In the genomic region with DNA sequence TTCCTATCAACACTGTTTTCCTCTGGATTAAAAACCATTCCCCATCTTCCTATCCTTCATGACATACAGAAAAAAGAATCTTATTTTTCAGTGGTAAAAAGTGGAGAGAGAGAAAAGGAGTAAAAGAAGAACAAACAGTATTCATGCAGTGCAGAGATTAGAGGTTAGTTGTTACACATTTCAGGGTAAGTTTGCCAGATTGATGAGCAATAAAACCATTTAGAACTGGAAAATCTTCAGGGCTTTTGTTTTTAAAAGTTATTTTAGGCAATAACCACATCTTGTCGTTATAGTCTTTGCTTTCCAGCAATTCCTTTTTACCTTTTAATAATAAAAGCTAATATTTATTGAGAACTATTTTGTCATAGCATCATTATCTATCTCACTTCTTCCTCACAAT, we compare ENCODE assay signal across 23 cellular contexts.
DNase-seq lines count a peak whose midpoint lies in the region; ATAC-seq, FAIRE-seq and TF ChIP-seq lines count a peak whose summit lies in the region.
"Had no signal": no experiment of that assay in that cellular context is flagged by ENCODE, and none has a peak within 500 bp of the region (broad histone marks: within the 10 kb centered on the region; RNA-seq: fewer than 3 reads in every experiment).

No MANE protein-coding gene starts in this region.

- H4K91ac ChIP-seq in mesenchymal stem cell (ENCODE audit: low read length): no peak overlapping the region

- H2BK12ac ChIP-seq in mesenchymal stem cell (ENCODE audit: low read length in 2 of 2): no peak overlapping the region

- ATAC-seq in GM12878: no peak
- ATAC-seq in HG02759 (IDR thresholded peaks at IDR 0.05; ENCODE audit: unreplicated experiment): no peak
- ATAC-seq in right lobe of liver: no peak
- ATAC-seq: K562, SK-N-SH treated with all-trans-retinoic acid at 6 μM for 48 hours had no signal

- no peak overlapping the region for H2AK5ac ChIP-seq in mesenchymal stem cell (ENCODE audit: low read length, severe bottlenecking)

- H3K23ac ChIP-seq in mesenchymal stem cell (ENCODE audit: low read length in 2 of 2): no peak overlapping the region

- no peaks in the 10 kb centered on the region for H4K20me1 ChIP-seq in GM12878 (ENCODE audit: control insufficient read depth, insufficient read depth)

- H3K79me1 ChIP-seq in mesenchymal stem cell (replicated peaks; ENCODE audit: low read length, poor library complexity, severe bottlenecking): peaks cover 5% of the 10 kb centered on the region

- no peak overlapping the region for H3K18ac ChIP-seq in mesenchymal stem cell (ENCODE audit: low read depth in 1 of 2, low read length in 2 of 2)

- intact Hi-C loops in GM12878 (cut with micrococcal nuclease; ENCODE audit: unreplicated experiment): no loop called here
- intact Hi-C loops in right lobe of liver (cut with DNase I): no loop called here

- BruUV-seq in GM12878 (replicated peaks; lab: Mats Ljungman, UMichigan): no TSS peak

- CTCF ChIA-PET in GM12878 (lab: Yijun Ruan, JAX): interaction anchor here (1.2 to 3.2 kb wide), 6 partner anchors 15 to 205 kb away, joined by 3 to 10 read pairs (median 4); no protein-coding TSS in a partner anchor

- peak; percentile 30 for DNase-seq in AG08395 (ENCODE audit: low spot score)
- DNase-seq in GM19239 (ENCODE audit: insufficient read length, low spot score): no peak
- no peak for DNase-seq in GM12878 (ENCODE audit: low read depth, low spot score)
- no peak for DNase-seq in mesenchymal stem cell
- no peak for DNase-seq in activated naive CD4-positive, alpha-beta T cell treated with Interleukin-2 at 50 U/mL for 16 hours
- DNase-seq in NCI-H526 treated with DMSO at 0.1 percent for 48 hours (lab: John Stamatoyannopoulos, UW): no peak
- no peak for DNase-seq in right lobe of liver
- DNase-seq: BE2C; Caco-2; CD4-positive, CD25-positive, alpha-beta regulatory T cell; DMS153; EL; NCI-H1105 treated with DMSO at 0.1 percent for 48 hours; NCI-H1694; NCI-H510A; NCI-H82; SHP77; T-helper 1 cell had no signal

- H3K36me3 ChIP-seq in GM12878 (ENCODE audit: control insufficient read depth in 2 of 2, insufficient read depth in 2 of 2, low read length in 1 of 2) (no peaks in the 10 kb centered on the region; a peak in 2 of 4 replicates), mesenchymal stem cell (ENCODE audit: control insufficient read depth in 1 of 2, insufficient read depth in 2 of 2, low read depth in 1 of 2, low read length in 2 of 2) (peaks cover 0 to 21% of the 10 kb centered on the region in 2 experiments), right lobe of liver (no peaks in the 10 kb centered on the region)
- H3K36me3 ChIP-seq: BE2C had no signal

- FAIRE-seq in GM19239 (lab: Jason Lieb, UNC) (peak; percentile 47), GM12878 (lab: Jason Lieb, UNC) (no peak)
- FAIRE-seq: H1, K562 had no signal

- H3K9ac ChIP-seq in GM12878 (ENCODE audit: control insufficient read depth, insufficient read depth, low read length) (no peak overlapping the region), mesenchymal stem cell (ENCODE audit: low read length) (peak overlapping the region; percentile 19)

- H3K4me1 ChIP-seq in GM12878 (ENCODE audit: control insufficient read depth, insufficient read depth, low read length): peaks cover 44% of the 10 kb centered on the region
- H3K4me1 ChIP-seq in mesenchymal stem cell (ENCODE audit: control insufficient read depth, insufficient read depth, low read depth, low read length): peaks cover 3% of the 10 kb centered on the region
- H3K4me1 ChIP-seq in right lobe of liver: no peaks in the 10 kb centered on the region
- H3K4me1 ChIP-seq: BE2C had no signal

- H3K14ac ChIP-seq in mesenchymal stem cell (ENCODE audit: low read length in 2 of 2): no peak overlapping the region

- in situ Hi-C loops in GM12878 (cut with MboI): no loop called here

- no peak overlapping the region for H2AFZ ChIP-seq in GM12878 (ENCODE audit: control insufficient read depth, low read depth, low read length)
- no peak overlapping the region for H2AFZ ChIP-seq in mesenchymal stem cell (ENCODE audit: low read depth, low read length)

- TF ChIP-seq CTCF in GM12878 (IDR thresholded peaks at IDR 0.05 in 2 of 3, conservative IDR thresholded peaks at IDR 0.05 in 1 of 3; ENCODE audit: control insufficient read depth in 2 of 3, extremely low read depth in 1 of 3, insufficient read depth in 1 of 3, low read depth in 3 of 3, low read length in 3 of 3) (no peak), right lobe of liver (IDR thresholded peaks at IDR 0.05) (no peak)

- no peak overlapping the region for H4K8ac ChIP-seq in mesenchymal stem cell (ENCODE audit: low read length)

- H3K79me2 ChIP-seq in GM12878 (ENCODE audit: control insufficient read depth, insufficient read depth, low read length): no peaks in the 10 kb centered on the region

- H3K27ac ChIP-seq in GM12878 (ENCODE audit: control insufficient read depth, insufficient read depth) (peak overlapping the region; percentile 37; the same call in 1 of the 2 replicates), mesenchymal stem cell (ENCODE audit: low read length, poor library complexity, severe bottlenecking) (no peak overlapping the region), right lobe of liver (no peak overlapping the region)
- H3K27ac ChIP-seq: 22Rv1 had no signal

- SMC1A ChIA-PET in GM12878 (lab: Charles Lee; ENCODE audit: uncharacterized antibody, unreplicated experiment): interaction anchor here (0.6 to 12.7 kb wide), 19 partner anchors 12 to 204 kb away, joined by 3 to 68 read pairs (median 4); no protein-coding TSS in a partner anchor

- no peaks in the 10 kb centered on the region for H3K27me3 ChIP-seq in GM12878 (replicated peaks in 1 of 2; ENCODE audit: control insufficient read depth in 2 of 2, insufficient read depth in 2 of 2, low read length in 1 of 2)
- H3K27me3 ChIP-seq in mesenchymal stem cell (ENCODE audit: control insufficient read depth in 1 of 2, insufficient read depth in 1 of 2, low read length in 2 of 2): no peaks in the 10 kb centered on the region
- no peaks in the 10 kb centered on the region for H3K27me3 ChIP-seq in right lobe of liver
- H3K27me3 ChIP-seq: BE2C had no signal

- H3K4ac ChIP-seq in mesenchymal stem cell (ENCODE audit: low read depth in 1 of 2, low read length in 2 of 2): no peak overlapping the region

- H3K9me3 ChIP-seq in GM12878 (replicated peaks; ENCODE audit: control insufficient read depth, insufficient read depth, low read length): peaks cover 7% of the 10 kb centered on the region; the same call in 2 of the 3 replicates
- H3K9me3 ChIP-seq in mesenchymal stem cell (ENCODE audit: control insufficient read depth, low read length): no peaks in the 10 kb centered on the region
- no peaks in the 10 kb centered on the region for H3K9me3 ChIP-seq in right lobe of liver
- H3K9me3 ChIP-seq: BE2C, Caco-2 had no signal

- H3K4me3 ChIP-seq in GM12878 (no peak overlapping the region), mesenchymal stem cell (ENCODE audit: insufficient read depth in 1 of 2, low read depth in 1 of 2, low read length in 2 of 2) (no peak overlapping the region), right lobe of liver (no peak overlapping the region)
- H3K4me3 ChIP-seq: K562 had no signal

- TF ChIP-seq RAD21 in GM12878 (IDR thresholded peaks at IDR 0.05; ENCODE audit: insufficient read depth, low read depth, low read length): no peak

- RAD21 ChIA-PET in GM12878 (lab: Charles Lee; ENCODE audit: unreplicated experiment): interaction anchor here (1.2 to 2.6 kb wide), 5 partner anchors 21 to 206 kb away, joined by 3 to 17 read pairs (median 5); no protein-coding TSS in a partner anchor

- no peak for TF ChIP-seq EP300 in GM12878 (IDR thresholded peaks at IDR 0.05; ENCODE audit: borderline replicate concordance in 1 of 2, control insufficient read depth in 1 of 2, low read depth in 2 of 2, low read length in 2 of 2)

- TF ChIP-seq POLR2A in GM12878 (IDR thresholded peaks at IDR 0.05; ENCODE audit: low read depth, low read length) (no peak), right lobe of liver (IDR thresholded peaks at IDR 0.05) (no peak)

- WGBS in GM12878 (ENCODE audit: insufficient coverage, insufficient replicate concordance, low lambda C conversion rate, missing lambda C conversion rate): 26% methylated on average over 1 of the region's 1 CpG
- no CpG with 5 or more reads among the region's 1 CpG for WGBS in mesenchymal stem cell
- WGBS in right lobe of liver (ENCODE audit: insufficient coverage, low coverage, low lambda C conversion rate, missing lambda C conversion rate): 35% methylated on average over 1 of the region's 1 CpG

- no peak overlapping the region for H2BK120ac ChIP-seq in mesenchymal stem cell (ENCODE audit: low read depth, low read length)

- POLR2A ChIA-PET in GM12878 (lab: Charles Lee): interaction anchor here (0.8 to 1.3 kb wide), 3 partner anchors 12 to 207 kb away, joined by 5 to 7 read pairs (median 5); no protein-coding TSS in a partner anchor

- H3K4me2 ChIP-seq in GM12878 (ENCODE audit: control insufficient read depth, insufficient read depth) (no peak overlapping the region), mesenchymal stem cell (ENCODE audit: low read length, poor library complexity, severe bottlenecking) (no peak overlapping the region)

- H2BK5ac ChIP-seq in mesenchymal stem cell (ENCODE audit: low read depth, low read length, poor library complexity, severe bottlenecking): no peak overlapping the region

- no peak overlapping the region for H2BK15ac ChIP-seq in mesenchymal stem cell (ENCODE audit: low read depth, poor library complexity, severe bottlenecking)
